9 cellular contexts compared by ENCODE assay signal in the genomic region with DNA sequence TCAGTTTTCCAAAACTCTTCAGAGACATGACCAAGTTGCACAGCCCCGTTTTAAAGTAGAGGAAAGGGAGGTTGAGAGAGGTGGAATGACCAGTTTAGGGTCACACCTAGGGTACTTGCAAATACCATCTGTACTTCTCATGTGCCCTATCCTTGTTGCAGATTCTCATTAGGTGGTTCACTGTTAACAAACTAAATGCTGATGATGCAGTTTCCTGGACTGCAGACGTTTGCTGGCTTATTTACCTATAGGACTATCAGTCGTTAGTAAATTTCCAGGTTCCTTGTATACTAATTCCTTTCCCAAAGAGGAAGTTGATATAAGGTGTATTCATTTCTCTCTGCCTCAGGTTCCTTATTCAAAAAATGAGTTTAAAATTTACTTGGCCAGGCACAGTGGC. TPM values are rescaled to one million over a fixed set of nuclear protein-coding genes. Genes with fewer than 3 reads are reported as not detected.
DNase-seq lines count a peak whose midpoint lies in the region; ATAC-seq, FAIRE-seq and TF ChIP-seq lines count a peak whose summit lies in the region.
"Had no signal": no experiment of that assay in that cellular context is flagged by ENCODE, and none has a peak within 500 bp of the region (broad histone marks: within the 10 kb centered on the region; RNA-seq: fewer than 3 reads in every experiment).

No MANE protein-coding gene starts in this region.

- no peak for TF ChIP-seq EP300 in upper lobe of left lung (IDR thresholded peaks at IDR 0.05)

- peaks cover 3% of the 10 kb centered on the region for H4K20me1 ChIP-seq in keratinocyte (ENCODE audit: control insufficient read depth, extremely low read depth, insufficient read depth, low read length)

- H3K9ac ChIP-seq in keratinocyte (ENCODE audit: control insufficient read depth, extremely low read depth, insufficient read depth, low read length): no peak overlapping the region

- intact Hi-C loops in MCF 10A (cut with micrococcal nuclease): loop anchor here (10.0 kb wide), 1 partner anchor 277 kb away; the partner anchor contains the start of genes ATG4B and THAP4
- intact Hi-C loops in breast epithelium (cut with DNase I; ENCODE audit: low total_unique reads): no loop called here
- intact Hi-C loops in activated CD4-positive, alpha-beta memory T cell treated with anti-CD3 and anti-CD28 coated beads for 36 hours (cut with micrococcal nuclease): loop anchor here (2.0 to 5.0 kb wide), 5 partner anchors 260 to 790 kb away; partner anchors contain the start of genes D2HGDH, DTYMK and RNPEPL1

- no peaks in the 10 kb centered on the region for H3K36me3 ChIP-seq in breast epithelium
- H3K36me3 ChIP-seq in keratinocyte (ENCODE audit: control insufficient read depth in 2 of 2, extremely low read depth in 1 of 2, insufficient read depth in 2 of 2, low read length in 2 of 2): peaks cover 4 to 7% of the 10 kb centered on the region in 2 experiments
- H3K36me3 ChIP-seq in upper lobe of left lung: peaks cover 3 to 20% (median 11%) of the 10 kb centered on the region in 4 donors

- H3K4me1 ChIP-seq in breast epithelium: no peaks in the 10 kb centered on the region
- peaks cover 10% of the 10 kb centered on the region for H3K4me1 ChIP-seq in keratinocyte (ENCODE audit: control insufficient read depth, extremely low read depth, insufficient read depth, low read length)
- peaks cover 31 to 44% (median 33%) of the 10 kb centered on the region in 4 donors for H3K4me1 ChIP-seq in upper lobe of left lung

- CTCF ChIA-PET in MCF 10A (lab: Yijun Ruan, JAX): interaction anchor here (0.9 kb wide), 1 partner anchor 34 kb away, joined by 3 read pairs; no protein-coding TSS in a partner anchor
- CTCF ChIA-PET in activated CD4-positive, alpha-beta memory T cell treated with anti-CD3 and anti-CD28 coated beads for 36 hours (lab: Charles Lee): no interaction called here

- H3K9me3 Mint-ChIP-seq in MCF 10A (ENCODE audit: unreplicated experiment): no peaks in the 10 kb centered on the region
- H3K9me3 Mint-ChIP-seq in activated CD4-positive, alpha-beta memory T cell treated with anti-CD3 and anti-CD28 coated beads for 36 hours: no peaks in the 10 kb centered on the region

- H3K27ac ChIP-seq in breast epithelium (no peak overlapping the region), keratinocyte (ENCODE audit: control insufficient read depth, insufficient read depth, low read length) (no peak overlapping the region), upper lobe of left lung (peak overlapping the region in 1 of 4 donors; percentile 33)

- H3K4me3 ChIP-seq in breast epithelium (peak overlapping the region in 1 of 3 donors; percentile 97), keratinocyte (ENCODE audit: control insufficient read depth in 2 of 3, extremely low read depth in 1 of 3, insufficient read depth in 2 of 3, low read depth in 1 of 3, low read length in 3 of 3) (peak overlapping the region; percentile 68 to 81 (median 80)), upper lobe of left lung (peak overlapping the region in 3 of 4 donors; percentile 67 to 95 (median 86))

- H3K4me2 ChIP-seq in keratinocyte (ENCODE audit: control insufficient read depth, extremely low read depth, insufficient read depth, low read depth, low read length): peak overlapping the region; percentile 55

- peaks cover 34% of the 10 kb centered on the region for H3K4me1 Mint-ChIP-seq in MCF 10A (ENCODE audit: insufficient read depth, unreplicated experiment)
- peaks cover 31% of the 10 kb centered on the region for H3K4me1 Mint-ChIP-seq in activated CD4-positive, alpha-beta memory T cell treated with anti-CD3 and anti-CD28 coated beads for 36 hours (ENCODE audit: low read depth)

- no peak for TF ChIP-seq POLR2A in breast epithelium (IDR thresholded peaks at IDR 0.05)
- TF ChIP-seq POLR2A in upper lobe of left lung (IDR thresholded peaks at IDR 0.05): no peak

- POLR2A ChIA-PET in MCF 10A (lab: Yijun Ruan, JAX): interaction anchor here (1.2 to 1.6 kb wide), 2 partner anchors 34 to 43 kb away, joined by 5 to 8 read pairs; no protein-coding TSS in a partner anchor
- POLR2A ChIA-PET in activated CD4-positive, alpha-beta memory T cell treated with anti-CD3 and anti-CD28 coated beads for 36 hours (lab: Charles Lee): no interaction called here

- H3K27me3 ChIP-seq in breast epithelium: no peaks in the 10 kb centered on the region
- no peaks in the 10 kb centered on the region for H3K27me3 ChIP-seq in keratinocyte (ENCODE audit: control insufficient read depth, extremely low read depth, insufficient read depth, low read length)
- no peaks in the 10 kb centered on the region for H3K27me3 ChIP-seq in upper lobe of left lung

- peak overlapping the region; percentile 73 for H3K4me3 Mint-ChIP-seq in MCF 10A (ENCODE audit: unreplicated experiment)
- H3K4me3 Mint-ChIP-seq in activated CD4-positive, alpha-beta memory T cell treated with anti-CD3 and anti-CD28 coated beads for 36 hours: peak overlapping the region; percentile 75

- TF ChIP-seq CTCF in MCF 10A (IDR thresholded peaks at IDR 0.05; ENCODE audit: unreplicated experiment): no peak
- no peak for TF ChIP-seq CTCF in breast epithelium (IDR thresholded peaks at IDR 0.05)
- no peak for TF ChIP-seq CTCF in keratinocyte (optimal IDR thresholded peaks at IDR 0.05 in 1 of 3, IDR thresholded peaks at IDR 0.05 in 1 of 3, conservative IDR thresholded peaks at IDR 0.05 in 1 of 3; ENCODE audit: extremely low read depth in 1 of 3, insufficient read depth in 2 of 3, low read length in 3 of 3)
- TF ChIP-seq CTCF in upper lobe of left lung (IDR thresholded peaks at IDR 0.05): no peak

- DNase-seq in MCF 10A (ENCODE audit: unreplicated experiment) (no peak), breast epithelium (ENCODE audit: low spot score in 2 of 2) (no peak), keratinocyte (ENCODE audit: low read depth, low spot score) (no peak), upper lobe of left lung (no peak), HuH-7.5 (ENCODE audit: low spot score) (no peak)
- no peak for DNase-seq in activated CD4-positive, alpha-beta memory T cell treated with anti-CD3 and anti-CD28 coated beads for 36 hours
- no peak for DNase-seq in activated CD4-positive, CD25-positive, alpha-beta regulatory T cell treated with anti-CD3 and anti-CD28 coated beads, Interleukin-2, amount 50 U/mL, for 72 hours
- no peak for DNase-seq in NK-92 treated with Interleukin-12 subunit alpha and Interleukin-12 subunit beta, amount 100 ng/mL, for 24 hours (lab: John Stamatoyannopoulos, UW)

- WGBS in upper lobe of left lung, 2 donors: 48 to 49% methylated on average over 3 of the region's 3 CpGs

- ATAC-seq in upper lobe of left lung (ENCODE audit: low FRiP score in 2 of 2): no peak

- no TSS peak for BruUV-seq in MCF 10A (replicated peaks; lab: Mats Ljungman, UMichigan)

- H2AFZ ChIP-seq in keratinocyte (ENCODE audit: control insufficient read depth, low read length): no peak overlapping the region

- peaks cover 50% of the 10 kb centered on the region for H3K79me2 ChIP-seq in keratinocyte (ENCODE audit: control insufficient read depth, insufficient read depth, low read length)

- no peaks in the 10 kb centered on the region for H3K9me1 ChIP-seq in keratinocyte (ENCODE audit: control insufficient read depth, extremely low read depth, insufficient read depth, low read length)

- H3K27ac Mint-ChIP-seq in MCF 10A (ENCODE audit: low read depth, unreplicated experiment): peak overlapping the region; percentile 78
- no peak overlapping the region for H3K27ac Mint-ChIP-seq in activated CD4-positive, alpha-beta memory T cell treated with anti-CD3 and anti-CD28 coated beads for 36 hours

- H3K9me3 ChIP-seq in breast epithelium (no peaks in the 10 kb centered on the region), keratinocyte (ENCODE audit: control insufficient read depth, low read depth, low read length) (no peaks in the 10 kb centered on the region), upper lobe of left lung (no peaks in the 10 kb centered on the region)

- no peaks in the 10 kb centered on the region for H3K27me3 Mint-ChIP-seq in MCF 10A (ENCODE audit: insufficient read depth, unreplicated experiment)
- no peaks in the 10 kb centered on the region for H3K27me3 Mint-ChIP-seq in activated CD4-positive, alpha-beta memory T cell treated with anti-CD3 and anti-CD28 coated beads for 36 hours

- H3K36me3 Mint-ChIP-seq in MCF 10A (ENCODE audit: insufficient read depth, unreplicated experiment): peaks cover 22% of the 10 kb centered on the region
- H3K36me3 Mint-ChIP-seq in activated CD4-positive, alpha-beta memory T cell treated with anti-CD3 and anti-CD28 coated beads for 36 hours: peaks cover 9% of the 10 kb centered on the region

- dilution Hi-C loops in keratinocyte (cut with MboI; ENCODE audit: extremely low pct_ligation_motif_present, low sequenced_read_pairs): no loop called here

- FAIRE-seq in keratinocyte (lab: Jason Lieb, UNC): no peak
- FAIRE-seq: islet of Langerhans had no signal

RNA-seq across cellular contexts. Expression of gene FARP2, which starts 1.4 kb away (rescaled TPM):
- total RNA-seq in MCF 10A (2022): 31.7 and 32.6 TPM in 2 replicates
- total RNA-seq in breast epithelium: 10 to 100 TPM; 34.4 to 43.3 (median 40.3) TPM
- total RNA-seq in activated CD4-positive, alpha-beta memory T cell treated with anti-CD3 and anti-CD28 coated beads for 36 hours: 10 to 100 TPM; 25.1 to 29.5 TPM
- polyA plus RNA-seq in keratinocyte: 34.8 to 40.0 TPM (median 39.3 TPM) in 3 replicates
- 14.7 TPM for polyA plus RNA-seq in keratinocyte (2011; ENCODE audit: low read depth)
- polyA plus RNA-seq in keratinocyte (2011; cell fraction: cytosol; rRNA removed): 21.4 and 30.8 TPM in 2 replicates
- 46.2 and 46.6 TPM in 2 replicates for polyA plus RNA-seq in keratinocyte (2011; cell fraction: nucleus; rRNA removed)
- 17.4 and 30.0 TPM in 2 replicates for polyA plus RNA-seq in keratinocyte (2012; ENCODE audit: low replicate concordance)
- 60.2 to 78.7 TPM (median 68.2 TPM) in 3 replicates for polyA minus RNA-seq in keratinocyte
- polyA minus RNA-seq in keratinocyte (2011; cell fraction: cytosol; rRNA and poly(A)+ RNA removed): 38.4 TPM
- 44.3 and 90.9 TPM in 2 replicates for polyA minus RNA-seq in keratinocyte (2011; cell fraction: nucleus; rRNA and poly(A)+ RNA removed)
- total RNA-seq in upper lobe of left lung: 10 to 100 TPM; 33.4 to 96.4 (median 42.2) TPM

RNA-seq across cellular contexts. Expression of gene SEPTIN2, which starts 41.8 kb away (rescaled TPM):
- 254 and 271 TPM in 2 replicates for total RNA-seq in MCF 10A (2022)
- total RNA-seq in breast epithelium: 100 to 1,000 TPM; 298 to 321 (median 299) TPM
- total RNA-seq in activated CD4-positive, alpha-beta memory T cell treated with anti-CD3 and anti-CD28 coated beads for 36 hours: 100 to 1,000 TPM; 255 to 261 TPM
- 324 to 644 TPM (median 510 TPM) in 3 replicates for polyA plus RNA-seq in keratinocyte
- 185 TPM for polyA plus RNA-seq in keratinocyte (2011; ENCODE audit: low read depth)
- 277 and 576 TPM in 2 replicates for polyA plus RNA-seq in keratinocyte (2011; cell fraction: cytosol; rRNA removed)
- 398 and 533 TPM in 2 replicates for polyA plus RNA-seq in keratinocyte (2011; cell fraction: nucleus; rRNA removed)
- 94.9 and 264 TPM in 2 replicates for polyA plus RNA-seq in keratinocyte (2012; ENCODE audit: low replicate concordance)
- 305 to 502 TPM (median 363 TPM) in 3 replicates for polyA minus RNA-seq in keratinocyte
- polyA minus RNA-seq in keratinocyte (2011; cell fraction: cytosol; rRNA and poly(A)+ RNA removed): 194 TPM
- polyA minus RNA-seq in keratinocyte (2011; cell fraction: nucleus; rRNA and poly(A)+ RNA removed): 150 and 330 TPM in 2 replicates
- total RNA-seq in upper lobe of left lung: 100 to 1,000 TPM; 213 to 322 (median 252) TPM

RNA-seq across cellular contexts. Expression of gene HDLBP, which starts 42.1 kb away (rescaled TPM):
- total RNA-seq in MCF 10A (2022): 670 and 743 TPM in 2 replicates
- 100 to 1,000 TPM; 339 to 515 (median 383) TPM for total RNA-seq in breast epithelium
- total RNA-seq in activated CD4-positive, alpha-beta memory T cell treated with anti-CD3 and anti-CD28 coated beads for 36 hours: 100 to 1,000 TPM; 243 to 251 TPM
- polyA plus RNA-seq in keratinocyte: 266 to 471 TPM (median 289 TPM) in 3 replicates
- 396 TPM for polyA plus RNA-seq in keratinocyte (2011; ENCODE audit: low read depth)
- 382 and 489 TPM in 2 replicates for polyA plus RNA-seq in keratinocyte (2011; cell fraction: cytosol; rRNA removed)
- 398 and 452 TPM in 2 replicates for polyA plus RNA-seq in keratinocyte (2011; cell fraction: nucleus; rRNA removed)
- 236 and 353 TPM in 2 replicates for polyA plus RNA-seq in keratinocyte (2012; ENCODE audit: low replicate concordance)
- polyA minus RNA-seq in keratinocyte: 439 to 717 TPM (median 544 TPM) in 3 replicates
- 476 TPM for polyA minus RNA-seq in keratinocyte (2011; cell fraction: cytosol; rRNA and poly(A)+ RNA removed)
- polyA minus RNA-seq in keratinocyte (2011; cell fraction: nucleus; rRNA and poly(A)+ RNA removed): 226 and 405 TPM in 2 replicates
- 100 to 1,000 TPM; 339 to 691 (median 487) TPM for total RNA-seq in upper lobe of left lung
